ENCODE assay signal across 25 cellular contexts in genomic region chr3:54771050-54771449, GRCh38.
"Had no signal": no experiment of that assay in that cellular context is flagged by ENCODE, and none has a peak within 500 bp of the region (broad histone marks: within the 10 kb centered on the region; RNA-seq: fewer than 3 reads in every experiment).

No MANE protein-coding gene starts in this region.

- DNase-seq: effector memory CD8-positive, alpha-beta T cell; esophagus squamous epithelium; foreskin fibroblast; immature natural killer cell; kidney; left cardiac atrium; left ventricle myocardium superior; mesendoderm; naive thymus-derived CD8-positive, alpha-beta T cell; nucleus accumbens; pancreas; right lobe of liver; spleen; stimulated activated CD4-positive, alpha-beta T cell treated with anti-CD3 and anti-CD28 coated beads, Interleukin-15, amount 100 ng/mL, for 24 hours; stimulated activated CD4-positive, alpha-beta T cell treated with anti-CD3 and anti-CD28 coated beads, Interleukin-2, amount 100 ng/mL, for 24 hours; stimulated activated CD4-positive, alpha-beta T cell treated with anti-CD3 and anti-CD28 coated beads, Interleukin-4, amount 100 ng/mL, for 4 hours; stimulated activated naive B cell treated with anti-CD40 and anti-IgM and Interleukin-4, amounts not matched to agents 10 μg/mL and 1 μg/mL and 100 μg/mL, for 72 hours; stimulated activated naive CD8-positive, alpha-beta T cell treated with anti-CD3 and anti-CD28 coated beads, Interleukin-15, amount 100 ng/mL, for 72 hours; transverse colon had no signal

- H3K9me3 ChIP-seq: esophagus squamous epithelium, gastroesophageal sphincter, pancreas, prostate gland, right lobe of liver, spleen, thoracic aorta, transverse colon had no signal

- H3K27me3 ChIP-seq: esophagus squamous epithelium, gastroesophageal sphincter, right lobe of liver, spleen, transverse colon had no signal

- H3K4me3 ChIP-seq: esophagus squamous epithelium, gastroesophageal sphincter, lung, pancreas, prostate gland, right lobe of liver, spleen, thoracic aorta, transverse colon had no signal

- H3K36me3 ChIP-seq: esophagus squamous epithelium, gastroesophageal sphincter, pancreas, prostate gland, right lobe of liver, spleen, thoracic aorta, transverse colon had no signal

- FAIRE-seq: kidney, pancreas, urothelium cell line had no signal

- H3K4me1 ChIP-seq: esophagus squamous epithelium, gastroesophageal sphincter, pancreas, prostate gland, right lobe of liver, spleen had no signal

- ATAC-seq: effector memory CD8-positive, alpha-beta T cell; gastroesophageal sphincter; left cardiac atrium; left ventricle myocardium superior; naive thymus-derived CD8-positive, alpha-beta T cell; pancreas; right lobe of liver; stimulated activated naive B cell treated with anti-CD40 and anti-IgM and Interleukin-4, amounts not matched to agents 10 μg/mL and 1 μg/mL and 100 μg/mL, for 72 hours; stimulated activated naive CD8-positive, alpha-beta T cell treated with anti-CD3 and anti-CD28 coated beads, Interleukin-15, amount 100 ng/mL, for 72 hours had no signal

- H3K27ac ChIP-seq: epithelial cell of prostate, esophagus squamous epithelium, gastroesophageal sphincter, pancreas, prostate gland, right lobe of liver, spleen, thoracic aorta, transverse colon had no signal
